In the genomic region with DNA sequence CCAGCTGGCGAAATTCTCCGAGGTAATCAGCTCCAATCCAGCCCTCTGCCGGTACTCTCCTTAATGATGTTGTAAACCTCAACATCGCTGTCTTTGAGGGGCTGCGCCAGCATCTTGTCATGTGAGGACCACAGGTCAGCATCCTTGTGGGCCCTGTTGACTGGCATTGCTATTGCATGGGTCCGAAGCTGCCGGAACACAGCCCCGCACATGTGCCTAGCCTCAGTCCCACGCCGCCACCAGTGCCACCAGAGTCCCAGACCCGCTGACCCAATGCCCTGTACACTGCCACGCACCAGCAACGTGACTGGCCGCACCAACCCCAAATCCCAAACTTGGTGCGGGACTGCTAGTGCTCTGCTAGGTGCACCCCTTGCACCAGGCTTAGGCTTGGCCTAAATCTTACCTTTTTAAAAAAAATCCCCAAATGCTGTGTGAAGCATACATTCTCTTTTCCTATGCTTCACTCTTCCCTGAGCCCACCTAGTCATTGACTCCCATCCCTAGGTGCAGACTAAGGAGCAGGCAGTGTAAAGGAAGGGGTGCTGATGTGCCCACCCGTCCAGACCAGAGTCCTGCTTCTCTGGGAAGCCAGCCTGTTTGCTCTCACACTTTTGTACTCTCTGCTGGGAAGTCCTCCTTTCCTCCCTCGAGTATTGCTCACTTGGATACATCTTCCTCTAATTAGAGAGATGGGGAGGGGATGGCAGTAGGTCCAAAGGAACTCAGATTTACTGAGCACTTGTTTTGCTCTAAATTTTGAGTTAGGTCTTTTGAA, we compare ENCODE assay signal across 15 cellular contexts.
DNase-seq lines count a peak whose midpoint lies in the region; ATAC-seq, FAIRE-seq and TF ChIP-seq lines count a peak whose summit lies in the region.
"Had no signal": no experiment of that assay in that cellular context is flagged by ENCODE, and none has a peak within 500 bp of the region (broad histone marks: within the 10 kb centered on the region; RNA-seq: fewer than 3 reads in every experiment).

No MANE protein-coding gene starts in this region.

- POLR2A ChIA-PET in H1 (lab: Charles Lee; ENCODE audit: partially characterized antibody): interaction anchor here (0.8 to 1.4 kb wide), 3 partner anchors 10 to 61 kb away, joined by 3 read pairs; no protein-coding TSS in a partner anchor

- H3K4me3 ChIP-seq in BLaER1 treated with 17β-estradiol and CSF1 and Interleukin-3, amounts not matched to agents 10 nM and 100 nM: no peak overlapping the region
- H3K4me3 ChIP-seq in OCI-LY1 (ENCODE audit: low read depth, low read length, poor library complexity, severe bottlenecking) (no peak overlapping the region), H1 (ENCODE audit: extremely low read depth in 1 of 4, insufficient read depth in 2 of 4, low read depth in 3 of 4, low read length in 4 of 4) (no peak overlapping the region)
- H3K4me3 ChIP-seq: A549 had no signal

- no peak overlapping the region for H3K14ac ChIP-seq in H1 (ENCODE audit: insufficient read length)

- no peak for TF ChIP-seq RAD21 in H1 (IDR thresholded peaks at IDR 0.05 in 1 of 2, conservative IDR thresholded peaks at IDR 0.05 in 1 of 2; ENCODE audit: low read depth in 2 of 2, low read length in 2 of 2)

- no peaks in the 10 kb centered on the region for H3K9me3 Mint-ChIP-seq in natural killer cell
- H3K9me3 Mint-ChIP-seq: HFFc6 had no signal

- ATAC-seq in natural killer cell (no peak), HG02588 (IDR thresholded peaks at IDR 0.05; ENCODE audit: unreplicated experiment) (no peak), HG03196 (IDR thresholded peaks at IDR 0.05; ENCODE audit: unreplicated experiment) (no peak)
- ATAC-seq: A549 had no signal

- H3F3A ChIP-seq in OCI-LY1 (ENCODE audit: insufficient read depth, low read length): no peaks in the 10 kb centered on the region

- DNase-seq in H1 (ENCODE audit: low read depth in 1 of 2, low spot score in 2 of 2): peak in 1 of 2 experiments; percentile 39
- DNase-seq in natural killer cell: no peak
- no peak for DNase-seq in midbrain (lab: John Stamatoyannopoulos, UW)
- no peak for DNase-seq in OCI-M2 (lab: John Stamatoyannopoulos, UW; ENCODE audit: unreplicated experiment)
- DNase-seq: CD4-positive, CD25-positive, alpha-beta regulatory T cell; DMS53; GF-D8; HCEC 1CT; HFFc6; IMR-90 had no signal

- peak overlapping the region; percentile 67 for H4K91ac ChIP-seq in H1 (replicated peaks; ENCODE audit: insufficient read length, low read length)

- no peak overlapping the region for H3K18ac ChIP-seq in H1 (ENCODE audit: extremely low read depth, low read length)

- peak overlapping the region in 4 of 11 experiments; percentile 64 to 70 (median 68); a peak in 6 of 22 replicates for H3K27ac ChIP-seq in BLaER1 treated with 17β-estradiol and CSF1 and Interleukin-3, amounts not matched to agents 10 nM and 100 nM
- peak overlapping the region; percentile 92 for H3K27ac ChIP-seq in OCI-LY1 (ENCODE audit: low read depth, low read length, poor library complexity, severe bottlenecking)
- H3K27ac ChIP-seq in H1 (ENCODE audit: low read depth, low read length): no peak overlapping the region
- H3K27ac ChIP-seq: A549 had no signal

- H3K27me3 ChIP-seq in BLaER1 treated with 17β-estradiol and CSF1 and Interleukin-3, amounts not matched to agents 10 nM and 100 nM: no peaks in the 10 kb centered on the region
- H3K27me3 ChIP-seq in OCI-LY1 (ENCODE audit: insufficient read depth, low read length) (no peaks in the 10 kb centered on the region), H1 (replicated peaks in 1 of 4; ENCODE audit: control insufficient read depth in 3 of 4, extremely low read depth in 1 of 4, insufficient read depth in 3 of 4, low read length in 3 of 4) (no peaks in the 10 kb centered on the region)

- WGBS in H1 (ENCODE audit: extremely low coverage in 1 of 2, insufficient coverage in 1 of 2, insufficient read length in 1 of 2, insufficient replicate concordance in 2 of 2, low coverage in 1 of 2, low lambda C conversion rate in 2 of 2, missing lambda C conversion rate in 1 of 2), 2 experiments: 86% methylated on average over 17 of the region's 17 CpGs; no CpG with 5 or more reads in 1 of the 2 experiments

- H3K9ac ChIP-seq in BLaER1 treated with 17β-estradiol and CSF1 and Interleukin-3, amounts not matched to agents 10 nM and 100 nM: no peak overlapping the region
- H3K9ac ChIP-seq in OCI-LY1 (ENCODE audit: low read length) (no peak overlapping the region), H1 (replicated peaks in 1 of 4; ENCODE audit: extremely low read depth in 1 of 4, low read depth in 3 of 4, low read length in 3 of 4) (no peak overlapping the region)

- H3K9me3 ChIP-seq in BLaER1 treated with 17β-estradiol and CSF1 and Interleukin-3, amounts not matched to agents 10 nM and 100 nM (replicated peaks in 1 of 11): peaks cover 0 to 17% (median 9%) of the 10 kb centered on the region in 11 experiments; a peak in 10 of 22 replicates
- H3K9me3 ChIP-seq in OCI-LY1 (ENCODE audit: low read length) (no peaks in the 10 kb centered on the region), H1 (ENCODE audit: insufficient read depth in 2 of 2, low read depth in 1 of 2, low read length in 1 of 2) (no peaks in the 10 kb centered on the region)
- H3K9me3 ChIP-seq: A549 had no signal

- TF ChIP-seq POLR2A in H1 (IDR thresholded peaks at IDR 0.05; ENCODE audit: control extremely low read depth in 1 of 2, low read depth in 2 of 2, low read length in 2 of 2): no peak

- TF ChIP-seq EP300 in H1 (IDR thresholded peaks at IDR 0.05; ENCODE audit: borderline replicate concordance in 1 of 2, low read depth in 2 of 2, low read length in 2 of 2): no peak

- no peak overlapping the region for H2AK5ac ChIP-seq in H1 (ENCODE audit: low read depth, low read length)

- no peak overlapping the region for H2BK15ac ChIP-seq in H1 (ENCODE audit: low read length)

- H2BK5ac ChIP-seq in H1 (ENCODE audit: low read depth, low read length): no peak overlapping the region

- H3K27me3 Mint-ChIP-seq in natural killer cell (ENCODE audit: low read depth in 2 of 2): no peaks in the 10 kb centered on the region
- H3K27me3 Mint-ChIP-seq: CD4-positive, CD25-positive, alpha-beta regulatory T cell had no signal

- H2AFZ ChIP-seq in OCI-LY1 (ENCODE audit: low read length) (no peak overlapping the region), H1 (ENCODE audit: low read length) (no peak overlapping the region)

- no peak overlapping the region; the same call in 1 of the 2 replicates for H4K8ac ChIP-seq in H1 (ENCODE audit: extremely low read depth, insufficient read depth, low read length)

- H2BK120ac ChIP-seq in H1 (replicated peaks; ENCODE audit: low read depth, low read length): no peak overlapping the region

- intact Hi-C loops in natural killer cell (cut with micrococcal nuclease): no loop called here

- TF ChIP-seq CTCF in OCI-LY1 (IDR thresholded peaks at IDR 0.05; ENCODE audit: low read length) (no peak), H1 (IDR thresholded peaks at IDR 0.05; ENCODE audit: control extremely low read depth in 1 of 3, insufficient read depth in 1 of 3, low read depth in 1 of 3, low read length in 3 of 3) (no peak), natural killer cell (IDR thresholded peaks at IDR 0.05) (no peak)

- H3K23me2 ChIP-seq in H1 (ENCODE audit: low read depth, low read length): no peaks in the 10 kb centered on the region

- peak overlapping the region; percentile 0 for H3K27ac Mint-ChIP-seq in natural killer cell
- H3K27ac Mint-ChIP-seq: CD4-positive, CD25-positive, alpha-beta regulatory T cell; HFFc6 had no signal

- no peak overlapping the region for H3K23ac ChIP-seq in H1 (ENCODE audit: insufficient read length)

- no peaks in the 10 kb centered on the region for H3K9me2 ChIP-seq in OCI-LY1 (ENCODE audit: low read depth, low read length)

- no peak overlapping the region for H2BK20ac ChIP-seq in H1 (ENCODE audit: low read length)

- H3K4ac ChIP-seq in H1 (replicated peaks; ENCODE audit: insufficient read length, low read depth, low read length): no peak overlapping the region

- no peak overlapping the region for H3K56ac ChIP-seq in H1 (replicated peaks; ENCODE audit: insufficient read length, low read depth, low read length)

- H3K79me2 ChIP-seq in OCI-LY1 (ENCODE audit: insufficient read depth, low read length) (no peaks in the 10 kb centered on the region), H1 (ENCODE audit: control insufficient read depth in 1 of 2, insufficient read depth in 2 of 2, low read length in 2 of 2) (no peaks in the 10 kb centered on the region)

- H3K4me1 ChIP-seq in BLaER1 treated with 17β-estradiol and CSF1 and Interleukin-3, amounts not matched to agents 10 nM and 100 nM: peaks cover 27 to 58% (median 55%) of the 10 kb centered on the region in 10 experiments
- H3K4me1 ChIP-seq in OCI-LY1 (ENCODE audit: insufficient read depth, low read length, severe bottlenecking) (peaks cover 53% of the 10 kb centered on the region), H1 (replicated peaks in 1 of 4; ENCODE audit: control insufficient read depth in 3 of 4, insufficient read depth in 4 of 4, low read length in 3 of 4) (peaks cover 0 to 6% (median 2%) of the 10 kb centered on the region in 4 experiments; a peak in 2 of 7 replicates)

- CTCF ChIA-PET in H1 (lab: Charles Lee; ENCODE audit: partially characterized antibody): interaction anchor here (1.2 to 3.4 kb wide), 3 partner anchors 79 to 88 kb away, joined by 5 to 19 read pairs (median 6); no protein-coding TSS in a partner anchor

- FAIRE-seq in H1 (lab: Jason Lieb, UNC): no peak
- FAIRE-seq: A549 had no signal

- peak overlapping the region; percentile 31 to 85 (median 75); a peak in 21 of 22 replicates for H3K4me2 ChIP-seq in BLaER1 treated with 17β-estradiol and CSF1 and Interleukin-3, amounts not matched to agents 10 nM and 100 nM
- no peak overlapping the region for H3K4me2 ChIP-seq in OCI-LY1 (ENCODE audit: low read length)
- no peak overlapping the region for H3K4me2 ChIP-seq in H1 (ENCODE audit: insufficient read depth in 1 of 2, low read depth in 2 of 2, low read length in 2 of 2)
- H3K4me2 ChIP-seq: A549 had no signal

- H3K36me3 ChIP-seq in BLaER1 treated with 17β-estradiol and CSF1 and Interleukin-3, amounts not matched to agents 10 nM and 100 nM: peaks cover 0 to 31% (median 19%) of the 10 kb centered on the region in 11 experiments; a peak in 17 of 22 replicates
- H3K36me3 ChIP-seq in OCI-LY1 (ENCODE audit: insufficient read depth, low read length): peaks cover 8% of the 10 kb centered on the region; the same call in 1 of the 2 replicates
- H3K36me3 ChIP-seq in H1 (ENCODE audit: control insufficient read depth in 2 of 4, insufficient read depth in 4 of 4, low read length in 3 of 4): no peaks in the 10 kb centered on the region

- no peak overlapping the region for H4K5ac ChIP-seq in H1 (ENCODE audit: insufficient read length, low read depth, low read length)

- no peaks in the 10 kb centered on the region for H3K36me3 Mint-ChIP-seq in natural killer cell

- H3K4me1 Mint-ChIP-seq in natural killer cell: peaks cover 36% of the 10 kb centered on the region in 2 donors

- H4K20me1 ChIP-seq in BLaER1 treated with 17β-estradiol and CSF1 and Interleukin-3, amounts not matched to agents 10 nM and 100 nM: no peaks in the 10 kb centered on the region
- H4K20me1 ChIP-seq in OCI-LY1 (ENCODE audit: insufficient read depth, low read length): no peaks in the 10 kb centered on the region
- no peaks in the 10 kb centered on the region for H4K20me1 ChIP-seq in H1 (replicated peaks in 1 of 2; ENCODE audit: control insufficient read depth in 1 of 2, insufficient read depth in 2 of 2, low read length in 2 of 2)

- H3K4me3 Mint-ChIP-seq in natural killer cell: no peak overlapping the region
- H3K4me3 Mint-ChIP-seq: CD4-positive, CD25-positive, alpha-beta regulatory T cell; HFFc6 had no signal

- no peaks in the 10 kb centered on the region for H3K79me1 ChIP-seq in H1 (ENCODE audit: low read depth, low read length)

- no peak overlapping the region for H2BK12ac ChIP-seq in H1 (ENCODE audit: low read depth, low read length)

Comparison
In these comparisons a context has a peak if more than half of its experiments do, and no peak if none do; other contexts are left out.
1. H3K4me2 ChIP-seq: peak in BLaER1 treated with 17β-estradiol and CSF1 and Interleukin-3, amounts not matched to agents 10 nM and 100 nM (11 of 11); none in OCI-LY1 (single experiment) and H1 (0 of 2).